In genomic region chr16:1330931-1331711, GRCh38 we compare ENCODE assay signal across 11 cellular contexts. TPM values are rescaled to one million over a fixed set of nuclear protein-coding genes. Genes with fewer than 3 reads are reported as not detected.
DNase-seq lines count a peak whose midpoint lies in the region; ATAC-seq, FAIRE-seq and TF ChIP-seq lines count a peak whose summit lies in the region.
"Had no signal": no experiment of that assay in that cellular context is flagged by ENCODE, and none has a peak within 500 bp of the region (broad histone marks: within the 10 kb centered on the region; RNA-seq: fewer than 3 reads in every experiment).

No MANE protein-coding gene starts in this region.

- peak overlapping the region; percentile 22 for H3K4ac ChIP-seq in mesendoderm (ENCODE audit: low read depth, low read length)

- H2AFZ ChIP-seq in K562 (ENCODE audit: low read depth, low read length) = peak overlapping the region; percentile 86

- POLR2A ChIA-PET in K562 (lab: Yijun Ruan, JAX) = interaction anchor here (0.5 to 2.0 kb wide), 11 partner anchors 12 to 824 kb away, joined by 3 to 15 read pairs (median 4); partner anchors contain the start of genes TRAF7 and UBE2I

- TF ChIP-seq POLR2A in K562 (conservative IDR thresholded peaks at IDR 0.05) = no peak

- no peak for ATAC-seq in activated naive CD4-positive, alpha-beta T cell treated with anti-CD3 and anti-CD28 coated beads, Interleukin-2, amount 50 U/mL, for 72 hours
- ATAC-seq in K562 (peak; percentile 9), GM21723 (IDR thresholded peaks at IDR 0.05; ENCODE audit: unreplicated experiment) (no peak)

- H2AK5ac ChIP-seq in mesendoderm (ENCODE audit: low read length) = peak overlapping the region; percentile 79

- no peak overlapping the region for H2BK5ac ChIP-seq in mesendoderm (ENCODE audit: low read length)

- peaks cover 17 to 68% of the 10 kb centered on the region in 2 experiments for H3K4me1 ChIP-seq in K562 (replicated peaks in 1 of 2; ENCODE audit: control insufficient read depth in 2 of 2, insufficient read depth in 2 of 2, low read length in 2 of 2)
- H3K4me1 ChIP-seq in mesendoderm (ENCODE audit: control insufficient read depth, low read depth, low read length) = peaks cover 2% of the 10 kb centered on the region

- H3K27ac Mint-ChIP-seq in activated naive CD4-positive, alpha-beta T cell treated with anti-CD3 and anti-CD28 coated beads, Interleukin-2, amount 50 U/mL, for 24 hours = no peak overlapping the region
- H3K27ac Mint-ChIP-seq in activated naive CD4-positive, alpha-beta T cell treated with anti-CD3 and anti-CD28 coated beads, Interleukin-2, amount 50 U/mL, for 72 hours = peak overlapping the region in 1 of 2 donors; percentile 22
- H3K27ac Mint-ChIP-seq in type B pancreatic cell = no peak overlapping the region

- 0 out of 2 replicates have a peak, but pooled peaks cover 4% of the 10 kb centered on the region for H3K9me3 ChIP-seq in K562 (replicated peaks; ENCODE audit: control insufficient read depth, insufficient read depth, low read depth, low read length)

- WGBS in K562 (ENCODE audit: insufficient coverage, low coverage, missing lambda C conversion rate) = 65% methylated on average over 22 of the region's 22 CpGs
- no CpG with 5 or more reads among the region's 22 CpGs for WGBS in mesendoderm (ENCODE audit: extremely low coverage, insufficient coverage, low lambda C conversion rate)

- H3K79me1 ChIP-seq in mesendoderm (ENCODE audit: low read length) = no peaks in the 10 kb centered on the region

- H2BK120ac ChIP-seq in mesendoderm (ENCODE audit: low read depth, low read length) = peak overlapping the region; percentile 2

- peak overlapping the region; percentile 77 to 80 for H3K9ac ChIP-seq in K562 (ENCODE audit: insufficient read depth in 1 of 2, low read depth in 2 of 2, low read length in 2 of 2)
- H3K9ac ChIP-seq in mesendoderm (ENCODE audit: low read length) = peak overlapping the region; percentile 57

- H3K9me1 ChIP-seq in K562 (ENCODE audit: control insufficient read depth, insufficient read depth, low read length) = no peaks in the 10 kb centered on the region

- 0 out of 2 replicates have a peak, but pooled peaks cover 9% of the 10 kb centered on the region for H4K20me1 ChIP-seq in K562 (replicated peaks; ENCODE audit: control insufficient read depth, insufficient read depth, low read length)

- FAIRE-seq in K562 (lab: Jason Lieb, UNC) = no peak

- H3K23ac ChIP-seq in mesendoderm (ENCODE audit: low read length) = no peak overlapping the region

- peak overlapping the region; percentile 31 for H3K4me3 ChIP-seq in K562
- no peak overlapping the region for H3K4me3 ChIP-seq in mesendoderm (ENCODE audit: low read length)

- peak overlapping the region; percentile 90 for H3K27ac ChIP-seq in K562 (ENCODE audit: extremely low read depth, low read depth, low read length)
- no peak overlapping the region for H3K27ac ChIP-seq in mesendoderm (ENCODE audit: low read depth, low read length)
- H3K27ac ChIP-seq: ascending aorta, right atrium auricular region had no signal

- no peaks in the 10 kb centered on the region for H3K79me2 ChIP-seq in K562 (ENCODE audit: control insufficient read depth, insufficient read depth, low read length)
- no peaks in the 10 kb centered on the region for H3K79me2 ChIP-seq in mesendoderm (ENCODE audit: control insufficient read depth, insufficient read depth, low read length)

- no peak for TF ChIP-seq RAD21 in K562 (CRISPR knock-in tag; conservative IDR thresholded peaks at IDR 0.05 in 1 of 2, IDR thresholded peaks at IDR 0.05 in 1 of 2)

- peak overlapping the region; percentile 36 for H3K4me3 Mint-ChIP-seq in activated naive CD4-positive, alpha-beta T cell treated with anti-CD3 and anti-CD28 coated beads, Interleukin-2, amount 50 U/mL, for 24 hours
- H3K4me3 Mint-ChIP-seq in type B pancreatic cell = peak overlapping the region; percentile 74

- no peak overlapping the region for H2BK15ac ChIP-seq in mesendoderm (replicated peaks; ENCODE audit: low read depth)

- H3K27me3 ChIP-seq in K562 (ENCODE audit: control insufficient read depth in 2 of 2, insufficient read depth in 2 of 2, low read length in 2 of 2) (peaks cover 6 to 15% of the 10 kb centered on the region in 2 experiments; a peak in 3 of 5 replicates), mesendoderm (ENCODE audit: insufficient read depth, low read length, poor library complexity) (peaks cover 10% of the 10 kb centered on the region)

- CTCF ChIA-PET in K562 (lab: Yijun Ruan, JAX; ENCODE audit: low intra/inter-chr PET ratio) = no interaction called here

- intact Hi-C loops in K562 (cut with micrococcal nuclease) = loop anchor here (2.0 kb wide), 1 partner anchor 22 kb away; the partner anchor contains the start of gene UBE2I

- H3K9me3 Mint-ChIP-seq in activated naive CD4-positive, alpha-beta T cell treated with anti-CD3 and anti-CD28 coated beads, Interleukin-2, amount 50 U/mL, for 24 hours = no peaks in the 10 kb centered on the region
- H3K9me3 Mint-ChIP-seq in activated naive CD4-positive, alpha-beta T cell treated with anti-CD3 and anti-CD28 coated beads, Interleukin-2, amount 50 U/mL, for 72 hours = no peaks in the 10 kb centered on the region
- H3K9me3 Mint-ChIP-seq in type B pancreatic cell = no peaks in the 10 kb centered on the region

- no peak overlapping the region for H4K5ac ChIP-seq in mesendoderm (ENCODE audit: low read length)

- H3K4me2 ChIP-seq in K562 (ENCODE audit: insufficient read depth, low read length) = peak overlapping the region; percentile 77
- H3K4me2 ChIP-seq in mesendoderm (ENCODE audit: low read length) = peak overlapping the region; percentile 87

- H3K56ac ChIP-seq in mesendoderm (ENCODE audit: low read length) = peak overlapping the region; percentile 45

- TF ChIP-seq EP300 in K562 (IDR thresholded peaks at IDR 0.05; ENCODE audit: low read length) = no peak

- H3K36me3 Mint-ChIP-seq in activated naive CD4-positive, alpha-beta T cell treated with anti-CD3 and anti-CD28 coated beads, Interleukin-2, amount 50 U/mL, for 24 hours = no peaks in the 10 kb centered on the region
- no peaks in the 10 kb centered on the region for H3K36me3 Mint-ChIP-seq in activated naive CD4-positive, alpha-beta T cell treated with anti-CD3 and anti-CD28 coated beads, Interleukin-2, amount 50 U/mL, for 72 hours
- H3K36me3 Mint-ChIP-seq in type B pancreatic cell = no peaks in the 10 kb centered on the region

- BruUV-seq in K562 (replicated peaks; lab: Mats Ljungman, UMichigan) = TSS peak; percentile 94

- H3K36me3 ChIP-seq in K562 (ENCODE audit: control insufficient read depth, insufficient read depth, low read length) (no peaks in the 10 kb centered on the region), mesendoderm (ENCODE audit: control insufficient read depth, insufficient read depth, low read length) (no peaks in the 10 kb centered on the region)
- H3K36me3 ChIP-seq: right atrium auricular region had no signal

- TF ChIP-seq CTCF in K562 (IDR thresholded peaks at IDR 0.05 in 2 of 3, conservative IDR thresholded peaks at IDR 0.05 in 1 of 3; ENCODE audit: insufficient read depth in 2 of 3, low read depth in 1 of 3, low read length in 3 of 3) (peak in 1 of 3 experiments; percentile 47; a peak in 2 of 6 replicates), type B pancreatic cell (conservative IDR thresholded peaks at IDR 0.05) (no peak)

- H3K4me1 Mint-ChIP-seq in activated naive CD4-positive, alpha-beta T cell treated with anti-CD3 and anti-CD28 coated beads, Interleukin-2, amount 50 U/mL, for 24 hours = peaks cover 13% of the 10 kb centered on the region
- H3K4me1 Mint-ChIP-seq in type B pancreatic cell (ENCODE audit: unreplicated experiment) = no peaks in the 10 kb centered on the region

- no peak for DNase-seq in activated naive CD4-positive, alpha-beta T cell treated with anti-CD3 and anti-CD28 coated beads, Interleukin-2, amount 50 U/mL, for 72 hours (ENCODE audit: low spot score in 2 of 2)
- no peak for DNase-seq in K562 (ENCODE audit: extremely low read depth in 1 of 4, low spot score in 3 of 4)
- DNase-seq in mesendoderm = no peak
- no peak for DNase-seq in type B pancreatic cell (ENCODE audit: extremely low spot score, unreplicated experiment)
- no peak for DNase-seq in kidney glomerular epithelial cell (lab: John Stamatoyannopoulos, UW)
- DNase-seq in stimulated activated CD4-positive, alpha-beta T cell treated with anti-CD3 and anti-CD28 coated beads, Interleukin-2, amount 100 ng/mL, for 24 hours = no peak
- DNase-seq: NCI-H524 treated with DMSO at 0.1 percent for 48 hours had no signal

- H3K27me3 Mint-ChIP-seq in activated naive CD4-positive, alpha-beta T cell treated with anti-CD3 and anti-CD28 coated beads, Interleukin-2, amount 50 U/mL, for 24 hours = peaks cover 11% of the 10 kb centered on the region
- peaks cover 36% of the 10 kb centered on the region for H3K27me3 Mint-ChIP-seq in type B pancreatic cell

- in situ Hi-C loops in K562 (cut with MboI) = no loop called here

- H4K8ac ChIP-seq in mesendoderm (ENCODE audit: low read depth, low read length) = no peak overlapping the region

- peak overlapping the region; percentile 25 for H3K18ac ChIP-seq in mesendoderm (ENCODE audit: low read length)

RNA-seq across cellular contexts. Expression of gene BAIAP3, which starts 2.3 kb away (rescaled TPM):
- total RNA-seq in activated naive CD4-positive, alpha-beta T cell treated with anti-CD3 and anti-CD28 coated beads, Interleukin-2, amount 50 U/mL, for 72 hours = 1 to 10 TPM in 1 of 2 donors, under 1 TPM in 1; 0.34 to 1.9 TPM
- total RNA-seq in K562 (2011; cell fraction: chromatin; rRNA removed; ENCODE audit: low replicate concordance) = 10.8 and 42.1 TPM in 2 replicates
- 29.0 and 32.5 TPM in 2 replicates for total RNA-seq in K562 (2011; cell fraction: nucleolus; rRNA removed)
- 13.0 and 13.4 TPM in 2 replicates for total RNA-seq in K562 (2011; cell fraction: nucleoplasm; rRNA removed)
- total RNA-seq in K562 (2014; rRNA removed) (2.3 and 4.5 TPM in 2 replicates), K562 (2014; rRNA removed; fragmentation: Illumina TruSeq; extraction: Trizol) (0.06 and 0.18 TPM in 2 replicates), K562 (2015; rRNA removed; fragmentation: Illumina TruSeq; extraction: Trizol) (0.33 and 1.2 TPM in 2 replicates), K562 (2021) (3.3 and 3.4 TPM in 2 replicates), type B pancreatic cell (ENCODE audit: low replicate concordance) (5.0 and 6.9 TPM in 2 replicates)
- polyA plus RNA-seq in K562 (2011; rRNA removed) (0.81 and 1.8 TPM in 2 replicates), K562 (2014; fragmentation: Illumina TruSeq; extraction: Trizol) (0.34 and 1.1 TPM in 2 replicates), K562 (2014; fragmentation: Nextera tagmentation; extraction: Ambion mirVana) (under 1 TPM in 1 of 2 experiments, not detected in 1; 0.03 TPM), K562 (2014; rRNA removed) (1.5 and 4.5 TPM in 2 replicates)
- polyA plus RNA-seq in K562 (2011; cell fraction: cytosol; rRNA removed) = 0.55 and 1.9 TPM in 2 replicates
- polyA plus RNA-seq in K562 (2011; cell fraction: nucleus; rRNA removed) = 15.2 and 24.6 TPM in 2 replicates
- polyA plus RNA-seq in K562 (2012) = 3.2 and 13.5 TPM in 2 replicates
- 0.33 and 1.1 TPM in 2 replicates for polyA minus RNA-seq in K562 (2011; rRNA and poly(A)+ RNA removed)
- polyA minus RNA-seq in K562 (2011; cell fraction: cytosol; rRNA and poly(A)+ RNA removed) = 1.7 and 1.9 TPM in 2 replicates
- polyA minus RNA-seq in K562 (2011; cell fraction: nucleus; rRNA and poly(A)+ RNA removed) = 8.8 and 11.0 TPM in 2 replicates
- polyA plus RNA-seq in mesendoderm (2013, experiment 1 of 2) = 1.7 TPM
- polyA plus RNA-seq in mesendoderm (2013, experiment 2 of 2) = 1.3 TPM

RNA-seq across cellular contexts. Expression of gene TSR3, which starts 20.6 kb away (rescaled TPM):
- total RNA-seq in activated naive CD4-positive, alpha-beta T cell treated with anti-CD3 and anti-CD28 coated beads, Interleukin-2, amount 50 U/mL, for 72 hours = 10 to 100 TPM; 34.4 to 50.8 TPM
- 2.8 and 6.4 TPM in 2 replicates for total RNA-seq in K562 (2011; cell fraction: chromatin; rRNA removed; ENCODE audit: low replicate concordance)
- total RNA-seq in K562 (2011; cell fraction: nucleolus; rRNA removed) = 8.8 and 12.3 TPM in 2 replicates
- 3.4 and 7.0 TPM in 2 replicates for total RNA-seq in K562 (2011; cell fraction: nucleoplasm; rRNA removed)
- total RNA-seq in K562 (2014; rRNA removed) (74.8 and 100.0 TPM in 2 replicates), K562 (2014; rRNA removed; fragmentation: Illumina TruSeq; extraction: Trizol) (6.7 TPM in 2 replicates), K562 (2015; rRNA removed; fragmentation: Illumina TruSeq; extraction: Trizol) (29.6 and 31.9 TPM in 2 replicates), K562 (2021) (50.5 and 53.7 TPM in 2 replicates), type B pancreatic cell (ENCODE audit: low replicate concordance) (53.1 and 54.0 TPM in 2 replicates)
- polyA plus RNA-seq in K562 (2011; rRNA removed) (15.8 and 16.5 TPM in 2 replicates), K562 (2014; fragmentation: Illumina TruSeq; extraction: Trizol) (10.3 and 22.1 TPM in 2 replicates), K562 (2014; fragmentation: Nextera tagmentation; extraction: Ambion mirVana) (1 to 10 TPM; 1.5 to 2.4 TPM), K562 (2014; rRNA removed) (53.3 and 75.7 TPM in 2 replicates)
- polyA plus RNA-seq in K562 (2011; cell fraction: cytosol; rRNA removed) = 21.3 and 65.5 TPM in 2 replicates
- polyA plus RNA-seq in K562 (2011; cell fraction: nucleus; rRNA removed) = 12.1 and 18.1 TPM in 2 replicates
- polyA plus RNA-seq in K562 (2012) = 34.9 and 46.9 TPM in 2 replicates
- 2.6 and 4.5 TPM in 2 replicates for polyA minus RNA-seq in K562 (2011; rRNA and poly(A)+ RNA removed)
- polyA minus RNA-seq in K562 (2011; cell fraction: cytosol; rRNA and poly(A)+ RNA removed) = 17.2 and 24.6 TPM in 2 replicates
- 7.1 and 7.8 TPM in 2 replicates for polyA minus RNA-seq in K562 (2011; cell fraction: nucleus; rRNA and poly(A)+ RNA removed)
- 34.0 TPM for polyA plus RNA-seq in mesendoderm (2013, experiment 1 of 2)
- 35.7 TPM for polyA plus RNA-seq in mesendoderm (2013, experiment 2 of 2)

RNA-seq across cellular contexts. Expression of gene GNPTG, which starts 20.6 kb away (rescaled TPM):
- 10 to 100 TPM; 21.7 to 25.4 TPM for total RNA-seq in activated naive CD4-positive, alpha-beta T cell treated with anti-CD3 and anti-CD28 coated beads, Interleukin-2, amount 50 U/mL, for 72 hours
- 42.1 and 68.9 TPM in 2 replicates for total RNA-seq in K562 (2011; cell fraction: chromatin; rRNA removed; ENCODE audit: low replicate concordance)
- total RNA-seq in K562 (2011; cell fraction: nucleolus; rRNA removed) = 52.6 and 53.5 TPM in 2 replicates
- 51.0 and 57.1 TPM in 2 replicates for total RNA-seq in K562 (2011; cell fraction: nucleoplasm; rRNA removed)
- total RNA-seq in K562 (2014; rRNA removed) (22.3 and 24.0 TPM in 2 replicates), K562 (2014; rRNA removed; fragmentation: Illumina TruSeq; extraction: Trizol) (4.7 and 6.1 TPM in 2 replicates), K562 (2015; rRNA removed; fragmentation: Illumina TruSeq; extraction: Trizol) (13.6 and 13.9 TPM in 2 replicates), K562 (2021) (19.9 and 22.2 TPM in 2 replicates), type B pancreatic cell (ENCODE audit: low replicate concordance) (55.6 and 68.5 TPM in 2 replicates)
- polyA plus RNA-seq in K562 (2011; rRNA removed) (18.6 and 20.7 TPM in 2 replicates), K562 (2014; fragmentation: Illumina TruSeq; extraction: Trizol) (9.0 and 13.6 TPM in 2 replicates), K562 (2014; fragmentation: Nextera tagmentation; extraction: Ambion mirVana) (1 to 10 TPM in 1 of 2 experiments, under 1 TPM in 1; 0.69 to 1.0 TPM), K562 (2014; rRNA removed) (31.5 and 33.3 TPM in 2 replicates)
- 20.9 and 40.1 TPM in 2 replicates for polyA plus RNA-seq in K562 (2011; cell fraction: cytosol; rRNA removed)
- 55.5 and 97.5 TPM in 2 replicates for polyA plus RNA-seq in K562 (2011; cell fraction: nucleus; rRNA removed)
- 18.3 and 26.9 TPM in 2 replicates for polyA plus RNA-seq in K562 (2012)
- 1.6 and 5.7 TPM in 2 replicates for polyA minus RNA-seq in K562 (2011; rRNA and poly(A)+ RNA removed)
- polyA minus RNA-seq in K562 (2011; cell fraction: cytosol; rRNA and poly(A)+ RNA removed) = 7.7 and 10.3 TPM in 2 replicates
- polyA minus RNA-seq in K562 (2011; cell fraction: nucleus; rRNA and poly(A)+ RNA removed) = 11.7 and 13.1 TPM in 2 replicates
- polyA plus RNA-seq in mesendoderm (2013, experiment 1 of 2) = 10.4 TPM
- 10.1 TPM for polyA plus RNA-seq in mesendoderm (2013, experiment 2 of 2)

RNA-seq across cellular contexts. Expression of gene UBE2I, which starts 21.7 kb away (rescaled TPM):
- 100 to 1,000 TPM; 205 to 246 TPM for total RNA-seq in activated naive CD4-positive, alpha-beta T cell treated with anti-CD3 and anti-CD28 coated beads, Interleukin-2, amount 50 U/mL, for 72 hours
- total RNA-seq in K562 (2011; cell fraction: chromatin; rRNA removed; ENCODE audit: low replicate concordance) = 163 and 370 TPM in 2 replicates
- 214 and 227 TPM in 2 replicates for total RNA-seq in K562 (2011; cell fraction: nucleolus; rRNA removed)
- total RNA-seq in K562 (2011; cell fraction: nucleoplasm; rRNA removed) = 128 and 149 TPM in 2 replicates
- total RNA-seq in K562 (2014; rRNA removed) = 64.7 and 104 TPM in 2 replicates
- total RNA-seq in K562 (2014; rRNA removed; fragmentation: Illumina TruSeq; extraction: Trizol) = 103 and 114 TPM in 2 replicates
- total RNA-seq in K562 (2015; rRNA removed; fragmentation: Illumina TruSeq; extraction: Trizol) = 96.9 and 104 TPM in 2 replicates
- 208 and 215 TPM in 2 replicates for total RNA-seq in K562 (2021)
- 132 and 145 TPM in 2 replicates for polyA plus RNA-seq in K562 (2011; rRNA removed)
- 67.6 and 119 TPM in 2 replicates for polyA plus RNA-seq in K562 (2011; cell fraction: cytosol; rRNA removed)
- polyA plus RNA-seq in K562 (2011; cell fraction: nucleus; rRNA removed) = 140 and 142 TPM in 2 replicates
- 143 and 153 TPM in 2 replicates for polyA plus RNA-seq in K562 (2012)
- polyA plus RNA-seq in K562 (2014; fragmentation: Illumina TruSeq; extraction: Trizol) = 222 and 254 TPM in 2 replicates
- 10 to 100 TPM; 36.6 to 45.1 TPM for polyA plus RNA-seq in K562 (2014; fragmentation: Nextera tagmentation; extraction: Ambion mirVana)
- 171 and 184 TPM in 2 replicates for polyA plus RNA-seq in K562 (2014; rRNA removed)
- polyA minus RNA-seq in K562 (2011; rRNA and poly(A)+ RNA removed) = 118 and 130 TPM in 2 replicates
- 69.2 and 93.4 TPM in 2 replicates for polyA minus RNA-seq in K562 (2011; cell fraction: cytosol; rRNA and poly(A)+ RNA removed)
- polyA minus RNA-seq in K562 (2011; cell fraction: nucleus; rRNA and poly(A)+ RNA removed) = 62.3 and 72.8 TPM in 2 replicates
- polyA plus RNA-seq in mesendoderm (2013, experiment 1 of 2) = 247 TPM
- polyA plus RNA-seq in mesendoderm (2013, experiment 2 of 2) = 242 TPM
- 157 and 170 TPM in 2 replicates for total RNA-seq in type B pancreatic cell (ENCODE audit: low replicate concordance)
